26 cellular contexts compared by ENCODE assay signal in the genomic region with DNA sequence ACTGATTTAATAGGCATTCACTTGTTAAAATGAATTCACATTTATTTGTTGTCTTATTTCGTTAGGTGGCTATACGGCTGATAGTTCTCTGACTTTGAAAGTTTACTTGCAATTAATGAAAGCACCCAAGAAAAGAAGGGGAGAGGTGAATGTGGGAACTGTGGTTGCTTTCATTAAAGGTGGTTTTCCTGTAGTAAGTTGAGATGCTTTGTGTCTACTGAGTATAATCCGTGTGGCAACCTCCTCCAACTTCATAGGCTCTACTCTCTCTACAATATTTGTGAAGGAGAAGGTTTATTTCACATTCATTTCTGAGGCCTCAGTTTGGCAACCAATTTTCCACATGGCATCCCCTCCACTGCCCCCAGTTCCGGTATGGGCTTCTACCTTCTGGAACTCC.
"Had no signal": no experiment of that assay in that cellular context is flagged by ENCODE, and none has a peak within 500 bp of the region (broad histone marks: within the 10 kb centered on the region; RNA-seq: fewer than 3 reads in every experiment).

No MANE protein-coding gene starts in this region.

- ATAC-seq: foreskin keratinocyte; gastroesophageal sphincter; heart left ventricle; left lobe of liver; mucosa of descending colon; sciatic nerve; stimulated activated effector memory CD8-positive, alpha-beta T cell treated with anti-CD3 and anti-CD28 coated beads, Interleukin-12 subunit alpha, Interleukin-12 subunit beta, amount 100 ng/mL, for 72 hours had no signal

- H3K4me1 Mint-ChIP-seq: mesothelial cell of epicardium, naive B cell had no signal

- H3K4me3 ChIP-seq: esophagus muscularis mucosa, gastroesophageal sphincter, heart left ventricle, hepatocyte, mucosa of descending colon, prostate gland, right atrium auricular region, smooth muscle cell, stomach, thyroid gland had no signal

- H3K9me3 Mint-ChIP-seq: dendritic cell treated with granulocyte-macrophage colony-stimulating factor and Interleukin-4, amounts not matched to agents 40 ng/mL and 50 ng/mL, for 4 days; nephron progenitor cell; stimulated activated effector memory CD8-positive, alpha-beta T cell treated with anti-CD3 and anti-CD28 coated beads, Interleukin-12 subunit alpha, Interleukin-12 subunit beta, amount 100 ng/mL, for 72 hours had no signal

- H3K36me3 Mint-ChIP-seq: mesothelial cell of epicardium; naive B cell; stimulated activated effector memory CD8-positive, alpha-beta T cell treated with anti-CD3 and anti-CD28 coated beads, Interleukin-12 subunit alpha, Interleukin-12 subunit beta, amount 100 ng/mL, for 72 hours had no signal

- H3K9me3 ChIP-seq: gastroesophageal sphincter, heart left ventricle, prostate gland, right atrium auricular region, thyroid gland had no signal

- DNase-seq: effector CD8-positive, alpha-beta T cell; foreskin keratinocyte; heart left ventricle; kidney; mesenchymal stem cell; mucosa of descending colon; naive B cell; nephron progenitor cell; nucleus accumbens; stimulated activated CD4-positive, alpha-beta T cell treated with anti-CD3 and anti-CD28 coated beads, Interleukin-2, amount 100 ng/mL, for 24 hours; stimulated activated CD4-positive, alpha-beta T cell treated with anti-CD3 and anti-CD28 coated beads, Interleukin-4, amount 100 ng/mL, for 24 hours; stimulated activated naive CD4-positive, alpha-beta T cell treated with Interleukin-2 at 50 U/mL for 16 hours; stomach; thyroid gland; trophoblast cell had no signal

- H3K27ac Mint-ChIP-seq: dendritic cell treated with granulocyte-macrophage colony-stimulating factor and Interleukin-4, amounts not matched to agents 40 ng/mL and 50 ng/mL, for 4 days; mesothelial cell of epicardium; naive B cell; nephron progenitor cell; stimulated activated effector memory CD8-positive, alpha-beta T cell treated with anti-CD3 and anti-CD28 coated beads, Interleukin-12 subunit alpha, Interleukin-12 subunit beta, amount 100 ng/mL, for 72 hours had no signal

- H2AFZ ChIP-seq: hepatocyte had no signal

- H3K4me2 ChIP-seq: hepatocyte, smooth muscle cell had no signal

- H3K4me3 Mint-ChIP-seq: dendritic cell treated with granulocyte-macrophage colony-stimulating factor and Interleukin-4, amounts not matched to agents 40 ng/mL and 50 ng/mL, for 4 days; mesothelial cell of epicardium; naive B cell; nephron progenitor cell; stimulated activated effector memory CD8-positive, alpha-beta T cell treated with anti-CD3 and anti-CD28 coated beads, Interleukin-12 subunit alpha, Interleukin-12 subunit beta, amount 100 ng/mL, for 72 hours had no signal

- H3K79me2 ChIP-seq: hepatocyte had no signal

- H3K36me3 ChIP-seq: esophagus muscularis mucosa, gastroesophageal sphincter, heart left ventricle, prostate gland, right atrium auricular region, stomach, thyroid gland had no signal

- H3K27me3 ChIP-seq: esophagus muscularis mucosa, gastroesophageal sphincter, hepatocyte, right atrium auricular region, stomach, thyroid gland had no signal

- H3K4me1 ChIP-seq: foreskin keratinocyte, heart left ventricle, prostate gland, right atrium auricular region, stomach, thyroid gland had no signal

- H3K27ac ChIP-seq: foreskin keratinocyte, heart left ventricle, hepatocyte, prostate gland, right atrium auricular region, stomach, thyroid gland had no signal

- H3K27me3 Mint-ChIP-seq: dendritic cell treated with granulocyte-macrophage colony-stimulating factor and Interleukin-4, amounts not matched to agents 40 ng/mL and 50 ng/mL, for 4 days had no signal
